ENCODE assay signal across 1 cellular context in the genomic region with DNA sequence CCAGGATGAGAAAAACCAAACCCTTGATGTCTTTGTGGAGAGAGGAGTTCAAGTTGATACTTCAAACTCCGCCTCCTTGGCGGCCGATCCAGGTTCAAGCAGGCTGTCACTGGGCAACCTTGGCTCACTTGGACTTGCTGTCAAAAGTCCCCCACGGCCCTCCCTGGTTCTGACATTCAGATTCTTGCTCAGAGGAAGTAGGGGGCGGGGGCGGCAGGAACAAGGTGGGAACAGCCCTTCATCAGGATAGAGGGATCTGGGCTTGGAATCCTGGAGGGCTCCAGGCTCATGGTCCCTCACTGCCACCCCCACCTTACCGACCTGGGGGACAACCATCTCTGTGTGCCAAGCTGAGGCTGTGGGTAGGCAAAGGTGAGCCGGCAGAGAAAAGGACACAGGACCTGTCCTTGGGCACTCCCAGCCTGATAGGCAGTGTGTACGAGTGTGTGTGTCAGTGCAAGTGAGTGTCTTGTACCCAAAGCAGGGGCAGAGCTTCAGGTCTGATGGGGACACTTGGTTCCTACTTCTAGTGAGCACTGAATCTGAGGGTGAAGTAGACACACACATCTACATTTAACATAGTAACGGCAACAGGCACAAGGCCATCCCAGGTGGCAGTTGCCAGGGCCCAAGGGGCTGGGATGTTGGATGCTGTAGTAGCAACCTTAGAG.
TF ChIP-seq lines count a peak whose summit lies in the region.

No MANE protein-coding gene starts in this region.

TF ChIP-seq in GM12878, 131 proteins besides CTCF, POLR2A, EP300 and RAD21:
- TF ChIP-seq NRF1 (conservative IDR thresholded peaks at IDR 0.05; ENCODE audit: low read depth, low read length) (0 out of 2 replicates have a peak, but pooled peaks have one; percentile 11), MYC (IDR thresholded peaks at IDR 0.05; ENCODE audit: insufficient read depth, insufficient read length, insufficient replicate concordance, low read length, severe bottlenecking) (peak; percentile 21), ZNF622 (IDR thresholded peaks at IDR 0.05) (no peak), EED (IDR thresholded peaks at IDR 0.05; ENCODE audit: low read depth) (peak; percentile 76), IKZF1 (conservative IDR thresholded peaks at IDR 0.05) (peak; percentile 69), EZH2 (IDR thresholded peaks at IDR 0.05; ENCODE audit: borderline replicate concordance, control insufficient read depth, low read depth, low read length) (no peak), MLLT1 (IDR thresholded peaks at IDR 0.05) (no peak), SREBF2 (IDR thresholded peaks at IDR 0.05; ENCODE audit: low read length) (no peak), FOXK2 (IDR thresholded peaks at IDR 0.05) (no peak), YY1 (IDR thresholded peaks at IDR 0.05; ENCODE audit: low read depth, low read length) (0 out of 2 replicates have a peak, but pooled peaks have one; percentile 5), RFX5 (IDR thresholded peaks at IDR 0.05; ENCODE audit: low read depth, low read length) (no peak), HDGF (IDR thresholded peaks at IDR 0.05) (peak; percentile 7; the same call in 1 of the 2 replicates), TARDBP (IDR thresholded peaks at IDR 0.05; ENCODE audit: borderline replicate concordance) (no peak), GABPA (IDR thresholded peaks at IDR 0.05; ENCODE audit: low read depth) (no peak), POLR2AphosphoS5 (IDR thresholded peaks at IDR 0.05; ENCODE audit: low read length) (peak; percentile 32; the same call in 1 of the 2 replicates), RB1 (IDR thresholded peaks at IDR 0.05; ENCODE audit: borderline replicate concordance) (no peak), PAX5 (IDR thresholded peaks at IDR 0.05; ENCODE audit: borderline replicate concordance, low read depth, low read length) (peak; percentile 26; the same call in 1 of the 2 replicates), IRF5 (IDR thresholded peaks at IDR 0.05; ENCODE audit: borderline replicate concordance) (no peak), EGR1 (IDR thresholded peaks at IDR 0.05; ENCODE audit: borderline replicate concordance in 1 of 2, low read depth in 2 of 2, low read length in 2 of 2) (0 out of 3 replicates have a peak, but pooled peaks of 1 of the 2 experiments have one; percentile 29), IKZF2 (IDR thresholded peaks at IDR 0.05) (peak; percentile 32 to 44; a peak in 2 of 4 replicates), DPF2 (IDR thresholded peaks at IDR 0.05) (no peak; the same call in 1 of the 2 replicates), MXI1 (IDR thresholded peaks at IDR 0.05; ENCODE audit: low read depth, low read length) (peak; percentile 33; the same call in 1 of the 2 replicates), ETV6 (conservative IDR thresholded peaks at IDR 0.05 in 1 of 2, IDR thresholded peaks at IDR 0.05 in 1 of 2; ENCODE audit: borderline replicate concordance in 1 of 2, low read depth in 1 of 2) (0 out of 4 replicates have a peak, but pooled peaks of 1 of the 2 experiments have one; percentile 33)
- TF ChIP-seq, protein P1, sequence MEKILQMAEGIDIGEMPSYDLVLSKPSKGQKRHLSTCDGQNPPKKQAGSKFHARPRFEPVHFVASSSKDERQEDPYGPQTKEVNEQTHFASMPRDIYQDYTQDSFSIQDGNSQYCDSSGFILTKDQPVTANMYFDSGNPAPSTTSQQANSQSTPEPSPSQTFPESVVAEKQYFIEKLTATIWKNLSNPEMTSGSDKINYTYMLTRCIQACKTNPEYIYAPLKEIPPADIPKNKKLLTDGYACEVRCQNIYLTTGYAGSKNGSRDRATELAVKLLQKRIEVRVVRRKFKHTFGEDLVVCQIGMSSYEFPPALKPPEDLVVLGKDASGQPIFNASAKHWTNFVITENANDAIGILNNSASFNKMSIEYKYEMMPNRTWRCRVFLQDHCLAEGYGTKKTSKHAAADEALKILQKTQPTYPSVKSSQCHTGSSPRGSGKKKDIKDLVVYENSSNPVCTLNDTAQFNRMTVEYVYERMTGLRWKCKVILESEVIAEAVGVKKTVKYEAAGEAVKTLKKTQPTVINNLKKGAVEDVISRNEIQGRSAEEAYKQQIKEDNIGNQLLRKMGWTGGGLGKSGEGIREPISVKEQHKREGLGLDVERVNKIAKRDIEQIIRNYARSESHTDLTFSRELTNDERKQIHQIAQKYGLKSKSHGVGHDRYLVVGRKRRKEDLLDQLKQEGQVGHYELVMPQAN (conservative IDR thresholded peaks at IDR 0.05), result 0 out of 2 replicates have a peak, but pooled peaks have one; percentile 11
- TF ChIP-seq, protein P2, sequence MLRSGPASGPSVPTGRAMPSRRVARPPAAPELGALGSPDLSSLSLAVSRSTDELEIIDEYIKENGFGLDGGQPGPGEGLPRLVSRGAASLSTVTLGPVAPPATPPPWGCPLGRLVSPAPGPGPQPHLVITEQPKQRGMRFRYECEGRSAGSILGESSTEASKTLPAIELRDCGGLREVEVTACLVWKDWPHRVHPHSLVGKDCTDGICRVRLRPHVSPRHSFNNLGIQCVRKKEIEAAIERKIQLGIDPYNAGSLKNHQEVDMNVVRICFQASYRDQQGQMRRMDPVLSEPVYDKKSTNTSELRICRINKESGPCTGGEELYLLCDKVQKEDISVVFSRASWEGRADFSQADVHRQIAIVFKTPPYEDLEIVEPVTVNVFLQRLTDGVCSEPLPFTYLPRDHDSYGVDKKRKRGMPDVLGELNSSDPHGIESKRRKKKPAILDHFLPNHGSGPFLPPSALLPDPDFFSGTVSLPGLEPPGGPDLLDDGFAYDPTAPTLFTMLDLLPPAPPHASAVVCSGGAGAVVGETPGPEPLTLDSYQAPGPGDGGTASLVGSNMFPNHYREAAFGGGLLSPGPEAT (IDR thresholded peaks at IDR 0.05; ENCODE audit: low read depth), result peak; percentile 16; the same call in 1 of the 2 replicates
- TF ChIP-seq, protein P3, sequence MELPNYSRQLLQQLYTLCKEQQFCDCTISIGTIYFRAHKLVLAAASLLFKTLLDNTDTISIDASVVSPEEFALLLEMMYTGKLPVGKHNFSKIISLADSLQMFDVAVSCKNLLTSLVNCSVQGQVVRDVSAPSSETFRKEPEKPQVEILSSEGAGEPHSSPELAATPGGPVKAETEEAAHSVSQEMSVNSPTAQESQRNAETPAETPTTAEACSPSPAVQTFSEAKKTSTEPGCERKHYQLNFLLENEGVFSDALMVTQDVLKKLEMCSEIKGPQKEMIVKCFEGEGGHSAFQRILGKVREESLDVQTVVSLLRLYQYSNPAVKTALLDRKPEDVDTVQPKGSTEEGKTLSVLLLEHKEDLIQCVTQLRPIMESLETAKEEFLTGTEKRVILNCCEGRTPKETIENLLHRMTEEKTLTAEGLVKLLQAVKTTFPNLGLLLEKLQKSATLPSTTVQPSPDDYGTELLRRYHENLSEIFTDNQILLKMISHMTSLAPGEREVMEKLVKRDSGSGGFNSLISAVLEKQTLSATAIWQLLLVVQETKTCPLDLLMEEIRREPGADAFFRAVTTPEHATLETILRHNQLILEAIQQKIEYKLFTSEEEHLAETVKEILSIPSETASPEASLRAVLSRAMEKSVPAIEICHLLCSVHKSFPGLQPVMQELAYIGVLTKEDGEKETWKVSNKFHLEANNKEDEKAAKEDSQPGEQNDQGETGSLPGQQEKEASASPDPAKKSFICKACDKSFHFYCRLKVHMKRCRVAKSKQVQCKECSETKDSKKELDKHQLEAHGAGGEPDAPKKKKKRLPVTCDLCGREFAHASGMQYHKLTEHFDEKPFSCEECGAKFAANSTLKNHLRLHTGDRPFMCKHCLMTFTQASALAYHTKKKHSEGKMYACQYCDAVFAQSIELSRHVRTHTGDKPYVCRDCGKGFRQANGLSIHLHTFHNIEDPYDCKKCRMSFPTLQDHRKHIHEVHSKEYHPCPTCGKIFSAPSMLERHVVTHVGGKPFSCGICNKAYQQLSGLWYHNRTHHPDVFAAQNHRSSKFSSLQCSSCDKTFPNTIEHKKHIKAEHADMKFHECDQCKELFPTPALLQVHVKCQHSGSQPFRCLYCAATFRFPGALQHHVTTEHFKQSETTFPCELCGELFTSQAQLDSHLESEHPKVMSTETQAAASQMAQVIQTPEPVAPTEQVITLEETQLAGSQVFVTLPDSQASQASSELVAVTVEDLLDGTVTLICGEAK (IDR thresholded peaks at IDR 0.05; ENCODE audit: borderline replicate concordance), result 0 out of 2 replicates have a peak, but pooled peaks have one; percentile 10
